1 cellular context compared by ENCODE assay signal in genomic region chr2:128416366-128416765, GRCh38.
TF ChIP-seq lines count a peak whose summit lies in the region.

No MANE protein-coding gene starts in this region.

TF ChIP-seq in IMR-90, 13 proteins besides CTCF, POLR2A, EP300 and RAD21 (continued from another document):
- TF ChIP-seq MAZ (IDR thresholded peaks at IDR 0.05; ENCODE audit: borderline replicate concordance, low read depth, low read length) = no peak
- TF ChIP-seq BHLHE40 (IDR thresholded peaks at IDR 0.05; ENCODE audit: low read depth, low read length) = no peak
- TF ChIP-seq RFX5 (IDR thresholded peaks at IDR 0.05; ENCODE audit: low read depth, low read length) = no peak
- TF ChIP-seq, protein P1, sequence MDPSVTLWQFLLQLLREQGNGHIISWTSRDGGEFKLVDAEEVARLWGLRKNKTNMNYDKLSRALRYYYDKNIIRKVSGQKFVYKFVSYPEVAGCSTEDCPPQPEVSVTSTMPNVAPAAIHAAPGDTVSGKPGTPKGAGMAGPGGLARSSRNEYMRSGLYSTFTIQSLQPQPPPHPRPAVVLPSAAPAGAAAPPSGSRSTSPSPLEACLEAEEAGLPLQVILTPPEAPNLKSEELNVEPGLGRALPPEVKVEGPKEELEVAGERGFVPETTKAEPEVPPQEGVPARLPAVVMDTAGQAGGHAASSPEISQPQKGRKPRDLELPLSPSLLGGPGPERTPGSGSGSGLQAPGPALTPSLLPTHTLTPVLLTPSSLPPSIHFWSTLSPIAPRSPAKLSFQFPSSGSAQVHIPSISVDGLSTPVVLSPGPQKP (IDR thresholded peaks at IDR 0.05; ENCODE audit: borderline replicate concordance, low read depth, low read length) = no peak
- no peak for TF ChIP-seq NFE2L2 (IDR thresholded peaks at IDR 0.05; ENCODE audit: low read depth, low read length)
- no peak for TF ChIP-seq USF2 (IDR thresholded peaks at IDR 0.05; ENCODE audit: low read depth, low read length)
- TF ChIP-seq SMC3 (IDR thresholded peaks at IDR 0.05; ENCODE audit: low read depth, low read length) = no peak
- TF ChIP-seq CHD1 (IDR thresholded peaks at IDR 0.05; ENCODE audit: low read depth, low read length) = no peak
- no peak for TF ChIP-seq CEBPB (IDR thresholded peaks at IDR 0.05; ENCODE audit: low read depth, low read length)
